14 cellular contexts compared by ENCODE assay signal in the genomic region with DNA sequence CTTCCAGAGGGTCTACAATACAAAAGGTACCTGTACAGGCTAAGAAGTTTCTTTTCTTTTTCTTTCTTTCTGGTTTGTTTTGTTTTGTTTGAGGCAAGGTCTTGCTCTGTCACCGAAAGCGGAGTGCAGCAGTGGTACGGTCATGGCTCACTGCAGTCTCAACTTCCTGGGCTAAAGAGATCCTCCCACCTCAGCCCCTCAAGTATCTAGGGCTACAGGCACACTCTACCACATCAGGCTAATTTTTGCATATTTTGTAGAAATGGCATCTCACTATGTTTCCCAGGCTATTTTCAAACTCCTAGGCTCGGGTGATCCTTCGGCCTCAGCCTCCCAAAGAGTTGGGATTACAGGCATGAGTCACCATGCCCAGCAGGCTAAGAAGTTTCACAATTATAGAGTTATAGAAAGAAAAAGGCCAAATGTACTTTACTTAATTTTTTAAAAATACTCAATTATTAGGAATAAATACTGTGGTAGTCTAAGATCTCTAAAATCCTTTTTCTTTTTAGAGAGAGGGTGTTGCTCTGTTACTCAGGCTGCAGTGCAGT. TPM values are rescaled to one million over a fixed set of nuclear protein-coding genes. Genes with fewer than 3 reads are reported as not detected.
A peak's percentile ranks its signal among the peaks of the same experiment; 100 is the strongest.
DNase-seq lines count a peak whose midpoint lies in the region; ATAC-seq lines count a peak whose summit lies in the region.
"Had no signal": no experiment of that assay in that cellular context is flagged by ENCODE, and none has a peak within 500 bp of the region (broad histone marks: within the 10 kb centered on the region; RNA-seq: fewer than 3 reads in every experiment).

No MANE protein-coding gene starts in this region.

- peak; percentile 55 for ATAC-seq in GM18873 (IDR thresholded peaks at IDR 0.05; ENCODE audit: low FRiP score, unreplicated experiment)
- ATAC-seq in HG02610 (IDR thresholded peaks at IDR 0.05; ENCODE audit: unreplicated experiment) = peak; percentile 72
- peak; percentile 43 for ATAC-seq in HG03521 (IDR thresholded peaks at IDR 0.05; ENCODE audit: unreplicated experiment)
- ATAC-seq in naive B cell (ENCODE audit: low read depth in 2 of 2) = peak; percentile 72 to 77
- no peak for ATAC-seq in activated T-cell treated with anti-CD3 and anti-CD28 coated beads, Interleukin-2, amount 50 U/mL, for 72 hours (replicated peaks in 1 of 2)
- ATAC-seq: activated CD8-positive, alpha-beta T cell treated with anti-CD3 and anti-CD28 coated beads, Interleukin-2, amount 10 ng/mL, durations not matched to agents 7 days and 5 days; Right ventricle myocardium inferior had no signal

- H3K9me3 Mint-ChIP-seq in naive B cell = peaks cover 0 to 3% (median 0%) of the 10 kb centered on the region in 7 donors
- peaks cover 0 to 5% of the 10 kb centered on the region in 2 donors for H3K9me3 Mint-ChIP-seq in activated T-cell treated with anti-CD3 and anti-CD28 coated beads, Interleukin-2, amount 50 U/mL, for 72 hours
- H3K9me3 Mint-ChIP-seq in activated CD4-positive, alpha-beta T cell treated with anti-CD3 and anti-CD28 coated beads, Interleukin-2, amount 10 ng/mL, durations not matched to agents 7 days and 5 days = peaks cover 4% of the 10 kb centered on the region
- H3K9me3 Mint-ChIP-seq: HFFc6 had no signal

- POLR2A ChIA-PET in activated CD4-positive, alpha-beta T cell treated with anti-CD3 and anti-CD28 coated beads, Interleukin-2, amount 10 ng/mL, durations not matched to agents 7 days and 5 days (lab: Charles Lee) = no interaction called here

- peak overlapping the region; percentile 85 to 97 (median 93) for H3K27ac Mint-ChIP-seq in naive B cell
- H3K27ac Mint-ChIP-seq in activated T-cell treated with anti-CD3 and anti-CD28 coated beads, Interleukin-2, amount 50 U/mL, for 72 hours = no peak overlapping the region
- no peak overlapping the region for H3K27ac Mint-ChIP-seq in activated CD4-positive, alpha-beta T cell treated with anti-CD3 and anti-CD28 coated beads, Interleukin-2, amount 10 ng/mL, durations not matched to agents 7 days and 5 days
- H3K27ac Mint-ChIP-seq: activated CD8-positive, alpha-beta T cell treated with anti-CD3 and anti-CD28 coated beads, Interleukin-2, amount 10 ng/mL, durations not matched to agents 7 days and 5 days; HFFc6 had no signal

- peak overlapping the region; percentile 61 to 84 (median 76) for H3K4me3 Mint-ChIP-seq in naive B cell
- no peak overlapping the region for H3K4me3 Mint-ChIP-seq in activated T-cell treated with anti-CD3 and anti-CD28 coated beads, Interleukin-2, amount 50 U/mL, for 72 hours
- H3K4me3 Mint-ChIP-seq in activated CD4-positive, alpha-beta T cell treated with anti-CD3 and anti-CD28 coated beads, Interleukin-2, amount 10 ng/mL, durations not matched to agents 7 days and 5 days = no peak overlapping the region
- H3K4me3 Mint-ChIP-seq: activated CD8-positive, alpha-beta T cell treated with anti-CD3 and anti-CD28 coated beads, Interleukin-2, amount 10 ng/mL, durations not matched to agents 7 days and 5 days; HFFc6 had no signal

- H3K36me3 Mint-ChIP-seq in naive B cell = no peaks in the 10 kb centered on the region
- peaks cover 3% of the 10 kb centered on the region in 2 donors for H3K36me3 Mint-ChIP-seq in activated T-cell treated with anti-CD3 and anti-CD28 coated beads, Interleukin-2, amount 50 U/mL, for 72 hours (ENCODE audit: insufficient read depth in 2 of 2)
- H3K36me3 Mint-ChIP-seq in activated CD4-positive, alpha-beta T cell treated with anti-CD3 and anti-CD28 coated beads, Interleukin-2, amount 10 ng/mL, durations not matched to agents 7 days and 5 days (ENCODE audit: low read depth) = peaks cover 8% of the 10 kb centered on the region

- CTCF ChIA-PET in activated CD4-positive, alpha-beta T cell treated with anti-CD3 and anti-CD28 coated beads, Interleukin-2, amount 10 ng/mL, durations not matched to agents 7 days and 5 days (lab: Charles Lee) = no interaction called here

- H3K27me3 Mint-ChIP-seq in naive B cell = no peaks in the 10 kb centered on the region
- H3K27me3 Mint-ChIP-seq in activated T-cell treated with anti-CD3 and anti-CD28 coated beads, Interleukin-2, amount 50 U/mL, for 72 hours (ENCODE audit: low read depth) = no peaks in the 10 kb centered on the region
- H3K27me3 Mint-ChIP-seq in activated CD4-positive, alpha-beta T cell treated with anti-CD3 and anti-CD28 coated beads, Interleukin-2, amount 10 ng/mL, durations not matched to agents 7 days and 5 days = no peaks in the 10 kb centered on the region

- DNase-seq in naive B cell = peak; percentile 67
- DNase-seq in UCSD-AML1 (lab: John Stamatoyannopoulos, UW; ENCODE audit: unreplicated experiment) = no peak
- no peak for DNase-seq in activated T-cell treated with anti-CD3 and anti-CD28 coated beads, Interleukin-2, amount 50 U/mL, for 72 hours
- no peak for DNase-seq in iPS-NIHi11 (ENCODE audit: low spot score)
- no peak for DNase-seq in activated CD4-positive, alpha-beta T cell treated with anti-CD3 and anti-CD28 coated beads, Interleukin-2, amount 10 ng/mL, durations not matched to agents 7 days and 5 days
- DNase-seq: activated CD8-positive, alpha-beta T cell treated with anti-CD3 and anti-CD28 coated beads, Interleukin-2, amount 10 ng/mL, durations not matched to agents 7 days and 5 days; aorta; EL; HFFc6; NCI-H1694 had no signal

- peaks cover 32 to 52% (median 49%) of the 10 kb centered on the region in 3 donors for H3K4me1 Mint-ChIP-seq in naive B cell
- peaks cover 26% of the 10 kb centered on the region for H3K4me1 Mint-ChIP-seq in activated T-cell treated with anti-CD3 and anti-CD28 coated beads, Interleukin-2, amount 50 U/mL, for 72 hours (ENCODE audit: low read depth)
- peaks cover 28% of the 10 kb centered on the region for H3K4me1 Mint-ChIP-seq in activated CD4-positive, alpha-beta T cell treated with anti-CD3 and anti-CD28 coated beads, Interleukin-2, amount 10 ng/mL, durations not matched to agents 7 days and 5 days

RNA-seq across cellular contexts. Expression of a gene that starts 3.0 kb away (rescaled TPM):
- polyA plus RNA-seq in naive B cell (ENCODE audit: low read depth in 6 of 6) = 10 to 100 TPM; 26.2 to 48.4 (median 38.6) TPM
- 10 to 100 TPM; 19.7 to 30.4 TPM for total RNA-seq in activated T-cell treated with anti-CD3 and anti-CD28 coated beads, Interleukin-2, amount 50 U/mL, for 72 hours
- 10 to 100 TPM; 17.4 to 18.5 TPM for total RNA-seq in activated CD4-positive, alpha-beta T cell treated with anti-CD3 and anti-CD28 coated beads, Interleukin-2, amount 10 ng/mL, durations not matched to agents 7 days and 5 days

RNA-seq across cellular contexts. Expression of a gene that starts 16.6 kb away (rescaled TPM):
- polyA plus RNA-seq in naive B cell (ENCODE audit: low read depth in 6 of 6) = 1 to 10 TPM in 3 of 6 donors, under 1 TPM in 2, not detected in 1; 0.70 to 1.4 (median 1.1) TPM
- total RNA-seq in activated T-cell treated with anti-CD3 and anti-CD28 coated beads, Interleukin-2, amount 50 U/mL, for 72 hours = 10 to 100 TPM in 1 of 2 donors, 1 to 10 TPM in 1; 8.5 to 12.1 TPM
- 1 to 10 TPM; 1.0 to 1.6 TPM for total RNA-seq in activated CD4-positive, alpha-beta T cell treated with anti-CD3 and anti-CD28 coated beads, Interleukin-2, amount 10 ng/mL, durations not matched to agents 7 days and 5 days

Comparison
In these comparisons a context has a peak if more than half of its experiments do, and no peak if none do; other contexts are left out.
1. ATAC-seq: peak in GM18873 (single experiment), HG02610 (single experiment), HG03521 (single experiment) and naive B cell (2 of 2); none in activated T-cell treated with anti-CD3 and anti-CD28 coated beads, Interleukin-2, amount 50 U/mL, for 72 hours (0 of 2).
2. H3K27ac Mint-ChIP-seq: peak in naive B cell (6 of 6); none in activated T-cell treated with anti-CD3 and anti-CD28 coated beads, Interleukin-2, amount 50 U/mL, for 72 hours (single experiment) and activated CD4-positive, alpha-beta T cell treated with anti-CD3 and anti-CD28 coated beads, Interleukin-2, amount 10 ng/mL, durations not matched to agents 7 days and 5 days (single experiment).
3. H3K4me3 Mint-ChIP-seq: peak in naive B cell (8 of 8); none in activated T-cell treated with anti-CD3 and anti-CD28 coated beads, Interleukin-2, amount 50 U/mL, for 72 hours (0 of 2) and activated CD4-positive, alpha-beta T cell treated with anti-CD3 and anti-CD28 coated beads, Interleukin-2, amount 10 ng/mL, durations not matched to agents 7 days and 5 days (single experiment).